In genomic region chr13:44815507-44816074, GRCh38 we compare ENCODE assay signal across 9 cellular contexts.
DNase-seq lines count a peak whose midpoint lies in the region; ATAC-seq, FAIRE-seq and TF ChIP-seq lines count a peak whose summit lies in the region.
"Had no signal": no experiment of that assay in that cellular context is flagged by ENCODE, and none has a peak within 500 bp of the region (broad histone marks: within the 10 kb centered on the region; RNA-seq: fewer than 3 reads in every experiment).

No MANE protein-coding gene starts in this region.

- DNase-seq in Caco-2 (peak; percentile 90 to 96), HTR-8/SVneo (ENCODE audit: insufficient read length, low spot score) (peak; percentile 86), non-pigmented ciliary epithelial cell (ENCODE audit: low read depth) (peak; percentile 98), left colon (no peak), MM.1S (no peak), G401 (ENCODE audit: low spot score) (no peak)

- H3K9me3 ChIP-seq in Caco-2 (no peaks in the 10 kb centered on the region), MM.1S (replicated peaks; ENCODE audit: insufficient read depth, low read length) (no peaks in the 10 kb centered on the region)
- H3K9me3 ChIP-seq: ascending aorta had no signal

- no peaks in the 10 kb centered on the region for H3K27me3 Mint-ChIP-seq in Caco-2 (ENCODE audit: insufficient read depth, unreplicated experiment)
- H3K27me3 Mint-ChIP-seq in brain, result no peaks in the 10 kb centered on the region

- in situ Hi-C loops in G401 (cut with HindIII; ENCODE audit: low sequenced_read_pairs), result no loop called here

- H3K4me3 ChIP-seq in Caco-2 (ENCODE audit: low read depth, low read length), result no peak overlapping the region
- H3K4me3 ChIP-seq in MM.1S (ENCODE audit: low read length), result no peak overlapping the region
- H3K4me3 ChIP-seq: ascending aorta had no signal

- no peak overlapping the region for H3K4me2 ChIP-seq in MM.1S (ENCODE audit: low read depth, low read length)

- no peak overlapping the region for H2AFZ ChIP-seq in MM.1S (ENCODE audit: low read length)

- no TSS peak for BruUV-seq in Caco-2 (replicated peaks; lab: Mats Ljungman, UMichigan)

- no peaks in the 10 kb centered on the region for H3K27me3 ChIP-seq in Caco-2 (replicated peaks; ENCODE audit: control insufficient read depth, insufficient read depth, low read length)
- H3K27me3 ChIP-seq in MM.1S (replicated peaks; ENCODE audit: insufficient read depth, low read length), result no peaks in the 10 kb centered on the region
- H3K27me3 ChIP-seq: ascending aorta had no signal

- H3K9me3 Mint-ChIP-seq in Caco-2 (ENCODE audit: unreplicated experiment), result no peaks in the 10 kb centered on the region
- H3K9me3 Mint-ChIP-seq in brain, result peaks cover 0 to 2% (median 0%) of the 10 kb centered on the region in 5 experiments

- no peak for TF ChIP-seq CTCF in Caco-2 (IDR thresholded peaks at IDR 0.05; ENCODE audit: insufficient read depth in 1 of 2, low read depth in 1 of 2, low read length in 1 of 2, severe bottlenecking in 1 of 2, unreplicated experiment in 1 of 2)
- no peak for TF ChIP-seq CTCF in brain (conservative IDR thresholded peaks at IDR 0.05)
- no peak for TF ChIP-seq CTCF in MM.1S (IDR thresholded peaks at IDR 0.05; ENCODE audit: low read length)

- no peak for ATAC-seq in GM18861 (IDR thresholded peaks at IDR 0.05; ENCODE audit: unreplicated experiment)
- ATAC-seq in left colon, result no peak

- H3K4me1 Mint-ChIP-seq in Caco-2 (ENCODE audit: low read depth, unreplicated experiment) (peaks cover 77% of the 10 kb centered on the region), brain (peaks cover 33% of the 10 kb centered on the region)

- H3K9me2 ChIP-seq in MM.1S (replicated peaks; ENCODE audit: insufficient read depth, low read length), result no peaks in the 10 kb centered on the region

- H3K36me3 Mint-ChIP-seq in Caco-2 (ENCODE audit: insufficient read depth, unreplicated experiment) (peaks cover 9% of the 10 kb centered on the region), brain (no peaks in the 10 kb centered on the region)

- H3K27ac Mint-ChIP-seq in Caco-2 (ENCODE audit: unreplicated experiment), result peak overlapping the region; percentile 76
- peak overlapping the region in 3 of 5 experiments; percentile 79 to 87 (median 82) for H3K27ac Mint-ChIP-seq in brain

- H3K36me3 ChIP-seq in Caco-2 (ENCODE audit: control insufficient read depth, insufficient read depth, low read length) (no peaks in the 10 kb centered on the region), MM.1S (replicated peaks; ENCODE audit: insufficient read depth, low read length) (no peaks in the 10 kb centered on the region)
- H3K36me3 ChIP-seq: ascending aorta had no signal

- H3K79me2 ChIP-seq in MM.1S (ENCODE audit: low read length), result no peaks in the 10 kb centered on the region

- no peaks in the 10 kb centered on the region for H3F3A ChIP-seq in MM.1S (ENCODE audit: insufficient read depth, low read length)

- FAIRE-seq in HTR-8/SVneo (lab: Jason Lieb, UNC), result peak; percentile 38

- CTCF ChIA-PET in Caco-2 (lab: Charles Lee), result interaction anchor here (0.6 to 1.2 kb wide), 3 partner anchors 9 to 71 kb away, joined by 3 read pairs; no protein-coding TSS in a partner anchor

- H3K9ac ChIP-seq in MM.1S (ENCODE audit: low read length), result no peak overlapping the region

- H4K20me1 ChIP-seq in MM.1S (ENCODE audit: insufficient read depth, low read length), result no peaks in the 10 kb centered on the region

- H3K27ac ChIP-seq in MM.1S (ENCODE audit: low read length), result no peak overlapping the region
- H3K27ac ChIP-seq: ascending aorta had no signal

- intact Hi-C loops in Caco-2 (cut with micrococcal nuclease; ENCODE audit: unreplicated experiment) (loop anchor here (1.0 to 10.0 kb wide), 7 partner anchors 39 to 911 kb away; partner anchors contain the start of gene TSC22D1), left colon (cut with DNase I, micrococcal nuclease) (no loop called here)

- peak overlapping the region; percentile 1 for H3K4me3 Mint-ChIP-seq in Caco-2 (ENCODE audit: unreplicated experiment)
- no peak overlapping the region for H3K4me3 Mint-ChIP-seq in brain

- H3K4me1 ChIP-seq in Caco-2 (peaks cover 86% of the 10 kb centered on the region), MM.1S (ENCODE audit: low read length) (no peaks in the 10 kb centered on the region)

- POLR2A ChIA-PET in Caco-2 (lab: Charles Lee), result no interaction called here

Comparison
In these comparisons a context has a peak if more than half of its experiments do, and no peak if none do; other contexts are left out.
1. DNase-seq: peak in Caco-2 (2 of 2), HTR-8/SVneo (single experiment) and non-pigmented ciliary epithelial cell (single experiment); none in left colon (0 of 2), MM.1S (single experiment) and G401 (single experiment).